Comparison of ENCODE assay signal across 24 cellular contexts in genomic region chr1:107727866-107728265, GRCh38.
"Had no signal": no experiment of that assay in that cellular context is flagged by ENCODE, and none has a peak within 500 bp of the region (broad histone marks: within the 10 kb centered on the region; RNA-seq: fewer than 3 reads in every experiment).

No MANE protein-coding gene starts in this region.

- H3K9me3 Mint-ChIP-seq: activated naive CD4-positive, alpha-beta T cell treated with anti-CD3 and anti-CD28 coated beads, Interleukin-2, amount 50 U/mL, for 72 hours; activated T-cell treated with anti-CD3 and anti-CD28 coated beads, Interleukin-2, amount 50 U/mL, for 24 hours; activated T-helper 17 cell treated with anti-CD3 and anti-CD28 coated beads, Interleukin-2, amount 50 U/mL, for 72 hours; stimulated activated naive CD8-positive, alpha-beta T cell treated with anti-CD3 and anti-CD28 coated beads, Interleukin-15, Interleukin-2, amounts not matched to agents 100 ng/mL and 50 ng/mL, for 24 hours; T-helper 2 cell treated with Interferon-gamma antibody and Interleukin-4, amounts not matched to agents 5 μg/mL and 100 μg/mL, for 36 hours had no signal

- H3K9me3 ChIP-seq: neutrophil, ovary, psoas muscle, right atrium auricular region, spleen, thyroid gland, upper lobe of right lung had no signal

- H3K4me3 ChIP-seq: ovary, psoas muscle, right atrium auricular region, spleen, thyroid gland, upper lobe of right lung had no signal

- H3K27me3 ChIP-seq: neutrophil, ovary, right atrium auricular region, spleen, thyroid gland, upper lobe of right lung had no signal

- DNase-seq: activated CD4-positive, alpha-beta T cell treated with anti-CD3 and anti-CD28 coated beads for 1 hour; activated CD8-positive, alpha-beta memory T cell treated with anti-CD3 and anti-CD28 coated beads for 24 hours; activated CD8-positive, alpha-beta memory T cell treated with anti-CD3 and anti-CD28 coated beads, Interleukin-2, amount 50 U/mL, for 4 hours; activated T-cell treated with anti-CD3 and anti-CD28 coated beads, Interleukin-2, amount 50 U/mL, for 24 hours; central memory CD4-positive, alpha-beta T cell; dermis blood vessel endothelial cell; effector CD8-positive, alpha-beta T cell; hypothalamus; mesenchymal stem cell; ovary; psoas muscle; spleen; stimulated activated CD4-positive, alpha-beta T cell treated with anti-CD3 and anti-CD28 coated beads, Interleukin-4, amount 100 ng/mL, for 24 hours; substantia nigra; thyroid gland; upper lobe of right lung; WERI-Rb-1 had no signal

- H3K4me1 ChIP-seq: psoas muscle, right atrium auricular region, spleen, thyroid gland, upper lobe of right lung had no signal

- H3K4me3 Mint-ChIP-seq: activated T-cell treated with anti-CD3 and anti-CD28 coated beads, Interleukin-2, amount 50 U/mL, for 24 hours; activated T-helper 17 cell treated with anti-CD3 and anti-CD28 coated beads, Interleukin-2, amount 50 U/mL, for 72 hours; nephron; stimulated activated naive CD8-positive, alpha-beta T cell treated with anti-CD3 and anti-CD28 coated beads, Interleukin-15, Interleukin-2, amounts not matched to agents 100 ng/mL and 50 ng/mL, for 24 hours; T-helper 2 cell treated with Interferon-gamma antibody and Interleukin-4, amounts not matched to agents 5 μg/mL and 100 μg/mL, for 36 hours had no signal

- H3K36me3 ChIP-seq: ovary, right atrium auricular region, thyroid gland, upper lobe of right lung, WERI-Rb-1 had no signal

- H3K27ac Mint-ChIP-seq: activated naive CD4-positive, alpha-beta T cell treated with anti-CD3 and anti-CD28 coated beads, Interleukin-2, amount 50 U/mL, for 72 hours; activated T-cell treated with anti-CD3 and anti-CD28 coated beads, Interleukin-2, amount 50 U/mL, for 24 hours; activated T-helper 17 cell treated with anti-CD3 and anti-CD28 coated beads, Interleukin-2, amount 50 U/mL, for 72 hours; stimulated activated naive CD8-positive, alpha-beta T cell treated with anti-CD3 and anti-CD28 coated beads, Interleukin-15, Interleukin-2, amounts not matched to agents 100 ng/mL and 50 ng/mL, for 24 hours; T-helper 2 cell treated with Interferon-gamma antibody and Interleukin-4, amounts not matched to agents 5 μg/mL and 100 μg/mL, for 36 hours had no signal

- H3K27me3 Mint-ChIP-seq: activated T-cell treated with anti-CD3 and anti-CD28 coated beads, Interleukin-2, amount 50 U/mL, for 24 hours; activated T-helper 17 cell treated with anti-CD3 and anti-CD28 coated beads, Interleukin-2, amount 50 U/mL, for 72 hours; stimulated activated naive CD8-positive, alpha-beta T cell treated with anti-CD3 and anti-CD28 coated beads, Interleukin-15, Interleukin-2, amounts not matched to agents 100 ng/mL and 50 ng/mL, for 24 hours had no signal

- ATAC-seq: activated naive CD4-positive, alpha-beta T cell treated with anti-CD3 and anti-CD28 coated beads, Interleukin-2, amount 50 U/mL, for 72 hours; activated T-helper 17 cell treated with anti-CD3 and anti-CD28 coated beads, Interleukin-2, amount 50 U/mL, for 72 hours; psoas muscle; upper lobe of right lung had no signal

- H3K4me1 Mint-ChIP-seq: activated T-helper 17 cell treated with anti-CD3 and anti-CD28 coated beads, Interleukin-2, amount 50 U/mL, for 72 hours; nephron had no signal
